Comparison of ENCODE assay signal across 8 cellular contexts in genomic region chr3:50600141-50600753, GRCh38. TPM values are rescaled to one million over a fixed set of nuclear protein-coding genes. Genes with fewer than 3 reads are reported as not detected.
A peak's percentile ranks its signal among the peaks of the same experiment; 100 is the strongest.
DNase-seq lines count a peak whose midpoint lies in the region; ATAC-seq, FAIRE-seq and TF ChIP-seq lines count a peak whose summit lies in the region.

No MANE protein-coding gene starts in this region.

- DNase-seq in A549 (ENCODE audit: low read depth in 1 of 2, low spot score in 1 of 2) = no peak
- no peak for DNase-seq in HL-60 (ENCODE audit: low read depth in 1 of 2, low spot score in 1 of 2)
- no peak for DNase-seq in caudate nucleus (lab: John Stamatoyannopoulos, UW)
- DNase-seq in osteoblast (ENCODE audit: insufficient read length, low spot score, missing footprints) = peak; percentile 59
- DNase-seq in GM23338 (ENCODE audit: low spot score) = no peak
- no peak for DNase-seq in GM12892 (ENCODE audit: insufficient read length)
- DNase-seq in NCI-H82 treated with DMSO at 0.1 percent for 48 hours (lab: John Stamatoyannopoulos, UW; ENCODE audit: unreplicated experiment) = no peak

- H3K9me3 ChIP-seq in A549 (no peaks in the 10 kb centered on the region), osteoblast (ENCODE audit: low read depth, low read length) (no peaks in the 10 kb centered on the region)

- FAIRE-seq in A549 (lab: Jason Lieb, UNC) (no peak), GM12892 (lab: Jason Lieb, UNC) (no peak)

- no peak for TF ChIP-seq POLR2A in A549 (IDR thresholded peaks at IDR 0.05; ENCODE audit: low read length)
- no peak for TF ChIP-seq POLR2A in GM12892 (IDR thresholded peaks at IDR 0.05; ENCODE audit: low read depth, low read length)

- H3K4me2 ChIP-seq in A549 = peak overlapping the region; percentile 91
- no peak overlapping the region for H3K4me2 ChIP-seq in osteoblast (ENCODE audit: insufficient read depth, low read length)
- no peak overlapping the region for H3K4me2 ChIP-seq in GM23338

- no peaks in the 10 kb centered on the region for H3K27me3 ChIP-seq in HL-60 (ENCODE audit: insufficient read depth, poor library complexity, severe bottlenecking)
- H3K27me3 ChIP-seq in osteoblast (ENCODE audit: insufficient read depth, low read length) = no peaks in the 10 kb centered on the region
- 0 out of 2 replicates have a peak, but pooled peaks cover 3% of the 10 kb centered on the region for H3K27me3 ChIP-seq in GM23338 (ENCODE audit: insufficient read depth)

- H3K4me3 ChIP-seq in A549 (no peak overlapping the region), HL-60 (replicated peaks; ENCODE audit: insufficient read depth, low read length) (no peak overlapping the region), osteoblast (ENCODE audit: insufficient read depth, low read length) (no peak overlapping the region), GM23338 (no peak overlapping the region)

- no peak for TF ChIP-seq RAD21 in A549 (conservative IDR thresholded peaks at IDR 0.05 in 1 of 2, IDR thresholded peaks at IDR 0.05 in 1 of 2)

- H2AFZ ChIP-seq in osteoblast (ENCODE audit: low read length) = no peak overlapping the region
- no peak overlapping the region for H2AFZ ChIP-seq in GM23338

- TF ChIP-seq EP300 in A549 (IDR thresholded peaks at IDR 0.05) = no peak

- no peaks in the 10 kb centered on the region for H3K36me3 Mint-ChIP-seq in GM23338 (ENCODE audit: low read depth)

- no peak overlapping the region for H3K27ac Mint-ChIP-seq in GM23338

- no peaks in the 10 kb centered on the region; the same call in 2 of the 3 replicates for H3K4me1 Mint-ChIP-seq in GM23338

- H3K4me3 Mint-ChIP-seq in GM23338 = no peak overlapping the region

- H3K4me1 ChIP-seq in A549 = peaks cover 33% of the 10 kb centered on the region
- peaks cover 29% of the 10 kb centered on the region for H3K4me1 ChIP-seq in osteoblast (ENCODE audit: insufficient read depth, low read length)
- H3K4me1 ChIP-seq in GM23338 (ENCODE audit: insufficient read depth) = no peaks in the 10 kb centered on the region

- H3K9me3 Mint-ChIP-seq in GM23338 = no peaks in the 10 kb centered on the region

- no peak for ATAC-seq in A549
- no peak for ATAC-seq in GM23338
- ATAC-seq in HG03571 (IDR thresholded peaks at IDR 0.05; ENCODE audit: unreplicated experiment) = no peak

- no peaks in the 10 kb centered on the region for H3F3A ChIP-seq in GM23338 (replicated peaks; ENCODE audit: low read depth)

- TF ChIP-seq CTCF in A549 (IDR thresholded peaks at IDR 0.05) (no peak), HL-60 (IDR thresholded peaks at IDR 0.05; ENCODE audit: insufficient read depth, low read length) (no peak), osteoblast (IDR thresholded peaks at IDR 0.05; ENCODE audit: extremely low read depth, low read depth, low read length) (no peak), GM23338 (conservative IDR thresholded peaks at IDR 0.05; ENCODE audit: low read depth in 2 of 2) (no peak)

- H3K27me3 Mint-ChIP-seq in GM23338 (ENCODE audit: insufficient read depth, low read depth, poor library complexity) = peaks cover 4% of the 10 kb centered on the region

- POLR2A ChIA-PET in A549 (lab: Yijun Ruan, JAX) = interaction anchor here (1.0 to 1.2 kb wide), 2 partner anchors 11 to 31 kb away, joined by 5 to 8 read pairs; partner anchors contain the start of gene HEMK1

- peak overlapping the region; percentile 97 to 98 for H3K27ac ChIP-seq in A549
- peak overlapping the region; percentile 94 for H3K27ac ChIP-seq in HL-60 (replicated peaks)
- H3K27ac ChIP-seq in caudate nucleus (ENCODE audit: low read depth, low read length) = peak overlapping the region; percentile 96
- H3K27ac ChIP-seq in osteoblast (ENCODE audit: low read depth, low read length) = peak overlapping the region; percentile 99
- no peak overlapping the region for H3K27ac ChIP-seq in GM23338 (ENCODE audit: low read depth)

- H3K9me2 ChIP-seq in GM23338 (ENCODE audit: insufficient read depth) = no peaks in the 10 kb centered on the region

- H4K20me1 ChIP-seq in osteoblast (ENCODE audit: insufficient read depth, low read length) = no peaks in the 10 kb centered on the region
- H4K20me1 ChIP-seq in GM23338 (replicated peaks; ENCODE audit: insufficient read depth) = no peaks in the 10 kb centered on the region

- CTCF ChIA-PET in A549 (lab: Yijun Ruan, JAX) = interaction anchor here (1.1 to 18.5 kb wide), 4 partner anchors 9 to 58 kb away, joined by 3 to 375 read pairs (median 57); partner anchors contain the start of genes C3orf18, CISH and HEMK1

- 93% methylated on average over 5 of the region's 9 CpGs for WGBS in A549 (ENCODE audit: missing lambda C conversion rate)

- H3K36me3 ChIP-seq in osteoblast (ENCODE audit: insufficient read depth, low read length) (no peaks in the 10 kb centered on the region), GM23338 (ENCODE audit: insufficient read depth) (no peaks in the 10 kb centered on the region)

- H3K79me2 ChIP-seq in osteoblast (ENCODE audit: insufficient read depth, low read length) = no peaks in the 10 kb centered on the region
- H3K79me2 ChIP-seq in GM23338 (replicated peaks; ENCODE audit: insufficient read depth) = no peaks in the 10 kb centered on the region

TF ChIP-seq in A549, 52 proteins besides CTCF, POLR2A, EP300 and RAD21:
- peak; percentile 78 for TF ChIP-seq ZFP36 (IDR thresholded peaks at IDR 0.05; ENCODE audit: borderline replicate concordance, partially characterized antibody)
- TF ChIP-seq HDAC2 (IDR thresholded peaks at IDR 0.05) = no peak
- no peak for TF ChIP-seq MAX (IDR thresholded peaks at IDR 0.05)
- TF ChIP-seq TP53 (CRISPR knock-in tag; IDR thresholded peaks at IDR 0.05) = no peak
- TF ChIP-seq CEBPB (IDR thresholded peaks at IDR 0.05) = no peak

TF ChIP-seq in GM23338, 12 proteins besides CTCF, POLR2A, EP300 and RAD21 (continues in another document):
- TF ChIP-seq JUNB (IDR thresholded peaks at IDR 0.05; ENCODE audit: unreplicated experiment) (no peak), POLR2AphosphoS5 (IDR thresholded peaks at IDR 0.05; ENCODE audit: low read depth) (no peak), STAT1 (IDR thresholded peaks at IDR 0.05; ENCODE audit: unreplicated experiment) (no peak), EZH2 (IDR thresholded peaks at IDR 0.05; ENCODE audit: low read depth, unreplicated experiment) (no peak)

RNA-seq across cellular contexts. Expression of gene CISH, which starts 11.3 kb away (rescaled TPM):
- polyA plus RNA-seq in A549 (2011; rRNA removed) = 0.43 and 0.95 TPM in 2 replicates
- polyA plus RNA-seq in A549 (2012; cell fraction: cytosol; rRNA removed) = 0.95 and 1.2 TPM in 2 replicates
- polyA plus RNA-seq in A549 (2012; cell fraction: nucleus; rRNA removed) = 1.1 and 1.7 TPM in 2 replicates
- 0.42 to 0.68 TPM (median 0.67 TPM) in 3 replicates for polyA plus RNA-seq in A549 (2017; fragmentation: RNase III; extraction: RNeasy Plus Mini Kit Qiagen cat#74134 plus additional on column Dnase treatment)
- polyA minus RNA-seq in A549 (2011; rRNA and poly(A)+ RNA removed) = 1.7 and 2.0 TPM in 2 replicates
- total RNA-seq in osteoblast = 1.1 and 1.2 TPM in 2 replicates
- 2.7 and 3.6 TPM in 2 replicates for total RNA-seq in GM23338 (2014; rRNA removed; shearing (Covaris generic))
- polyA plus RNA-seq in GM23338 (2016; fragmentation: Nextera tagmentation; extraction: Ambion mirVana) = 2.1 and 2.2 TPM in 2 replicates
- 1.3 TPM for polyA plus RNA-seq in GM12892 (2012; ENCODE audit: missing spikeins)

RNA-seq across cellular contexts. Expression of gene MAPKAPK3, which starts 16.7 kb away (rescaled TPM):
- polyA plus RNA-seq in A549 (2011; rRNA removed) (16.5 and 22.8 TPM in 2 replicates), A549 (2017; fragmentation: RNase III; extraction: RNeasy Plus Mini Kit Qiagen cat#74134 plus additional on column Dnase treatment) (14.1 to 16.0 TPM (median 14.6 TPM) in 3 replicates), GM23338 (2016; fragmentation: Nextera tagmentation; extraction: Ambion mirVana) (16.5 and 17.2 TPM in 2 replicates)
- 19.6 and 23.7 TPM in 2 replicates for polyA plus RNA-seq in A549 (2012; cell fraction: cytosol; rRNA removed)
- polyA plus RNA-seq in A549 (2012; cell fraction: nucleus; rRNA removed) = 18.4 TPM in 2 replicates
- 20.9 and 28.0 TPM in 2 replicates for polyA minus RNA-seq in A549 (2011; rRNA and poly(A)+ RNA removed)
- 56.5 and 66.6 TPM in 2 replicates for total RNA-seq in osteoblast
- 44.9 and 51.1 TPM in 2 replicates for total RNA-seq in GM23338 (2014; rRNA removed; shearing (Covaris generic))
- 9.3 TPM for polyA plus RNA-seq in GM12892 (2012; ENCODE audit: missing spikeins)

RNA-seq across cellular contexts. Expression of gene HEMK1, which starts 30.9 kb away (rescaled TPM):
- polyA plus RNA-seq in A549 (2011; rRNA removed) (4.7 and 5.1 TPM in 2 replicates), A549 (2017; fragmentation: RNase III; extraction: RNeasy Plus Mini Kit Qiagen cat#74134 plus additional on column Dnase treatment) (4.3 to 5.4 TPM (median 4.3 TPM) in 3 replicates), GM23338 (2016; fragmentation: Nextera tagmentation; extraction: Ambion mirVana) (10.1 and 11.0 TPM in 2 replicates)
- polyA plus RNA-seq in A549 (2012; cell fraction: cytosol; rRNA removed) = 5.4 and 7.1 TPM in 2 replicates
- polyA plus RNA-seq in A549 (2012; cell fraction: nucleus; rRNA removed) = 13.6 and 15.4 TPM in 2 replicates
- polyA minus RNA-seq in A549 (2011; rRNA and poly(A)+ RNA removed) = 7.1 and 9.3 TPM in 2 replicates
- total RNA-seq in osteoblast = 8.5 and 8.7 TPM in 2 replicates
- 5.6 and 8.5 TPM in 2 replicates for total RNA-seq in GM23338 (2014; rRNA removed; shearing (Covaris generic))
- 15.1 TPM for polyA plus RNA-seq in GM12892 (2012; ENCODE audit: missing spikeins)

RNA-seq across cellular contexts. Expression of gene C3orf18, which starts 32.7 kb away (rescaled TPM):
- polyA plus RNA-seq in A549 (2011; rRNA removed) (3.4 and 5.0 TPM in 2 replicates), A549 (2017; fragmentation: RNase III; extraction: RNeasy Plus Mini Kit Qiagen cat#74134 plus additional on column Dnase treatment) (3.9 to 5.9 TPM (median 5.4 TPM) in 3 replicates), GM23338 (2016; fragmentation: Nextera tagmentation; extraction: Ambion mirVana) (2.4 TPM in 2 replicates)
- polyA plus RNA-seq in A549 (2012; cell fraction: cytosol; rRNA removed) = 4.0 and 5.0 TPM in 2 replicates
- polyA plus RNA-seq in A549 (2012; cell fraction: nucleus; rRNA removed) = 7.0 and 11.2 TPM in 2 replicates
- polyA minus RNA-seq in A549 (2011; rRNA and poly(A)+ RNA removed) = 4.3 and 5.4 TPM in 2 replicates
- total RNA-seq in osteoblast = 17.7 and 18.8 TPM in 2 replicates
- 7.7 and 10.3 TPM in 2 replicates for total RNA-seq in GM23338 (2014; rRNA removed; shearing (Covaris generic))
- 1.9 TPM for polyA plus RNA-seq in GM12892 (2012; ENCODE audit: missing spikeins)
